8 cellular contexts compared by ENCODE assay signal in the genomic region with DNA sequence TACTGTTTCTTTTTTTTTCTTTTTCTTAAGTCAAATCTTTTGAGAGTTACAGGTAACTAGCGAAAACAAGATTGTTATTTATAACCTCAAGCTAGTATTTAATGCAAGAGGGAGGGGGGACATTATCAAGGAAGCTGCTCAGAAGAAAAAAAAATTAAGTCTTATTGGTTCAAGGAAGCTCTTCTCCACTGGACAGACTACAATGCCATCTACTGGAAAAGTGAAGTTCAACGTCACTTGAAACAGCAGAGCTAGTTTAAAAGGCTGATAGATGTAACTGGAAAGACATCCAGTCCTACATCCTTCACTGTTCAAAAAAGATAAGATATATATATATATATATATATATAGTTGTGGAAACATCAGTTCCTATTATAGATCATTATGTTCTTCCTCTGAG.
DNase-seq lines count a peak whose midpoint lies in the region; ATAC-seq and TF ChIP-seq lines count a peak whose summit lies in the region.

No MANE protein-coding gene starts in this region.

- no CpG with 5 or more reads among the region's 2 CpGs for WGBS in mesenchymal stem cell

- H4K91ac ChIP-seq in mesenchymal stem cell (ENCODE audit: low read length), result no peak overlapping the region

- H2BK12ac ChIP-seq in mesenchymal stem cell (ENCODE audit: low read length in 2 of 2), result no peak overlapping the region

- no peaks in the 10 kb centered on the region for H3K79me1 ChIP-seq in mesenchymal stem cell (replicated peaks; ENCODE audit: low read length, poor library complexity, severe bottlenecking)

- no peak overlapping the region for H2AK5ac ChIP-seq in mesenchymal stem cell (ENCODE audit: low read length, severe bottlenecking)

- DNase-seq in AG09319 (ENCODE audit: extremely low read depth, low read depth) (peak; percentile 49), HCEC 1CT (peak; percentile 23), NCI-H526 treated with DMSO at 0.1 percent for 48 hours (lab: John Stamatoyannopoulos, UW) (peak; percentile 1), cerebellar cortex (ENCODE audit: low spot score) (peak; percentile 61), mesenchymal stem cell (peak; percentile 49)
- no peak for DNase-seq in stimulated activated CD4-positive, alpha-beta T cell treated with anti-CD3 and anti-CD28 coated beads, Interleukin-4, amount 100 ng/mL, for 24 hours

- no peaks in the 10 kb centered on the region for H3K9me3 ChIP-seq in mesenchymal stem cell (ENCODE audit: control insufficient read depth, low read length)

- H3K4me3 ChIP-seq in mesenchymal stem cell (ENCODE audit: insufficient read depth in 1 of 2, low read depth in 1 of 2, low read length in 2 of 2), result no peak overlapping the region

- H2BK15ac ChIP-seq in mesenchymal stem cell (ENCODE audit: low read depth, poor library complexity, severe bottlenecking), result no peak overlapping the region

- H3K14ac ChIP-seq in mesenchymal stem cell (ENCODE audit: low read length in 2 of 2), result no peak overlapping the region

- H3K18ac ChIP-seq in mesenchymal stem cell (ENCODE audit: low read depth in 1 of 2, low read length in 2 of 2), result no peak overlapping the region

- peak; percentile 68 for TF ChIP-seq CTCF in AG09319 (IDR thresholded peaks at IDR 0.05; ENCODE audit: low read depth, low read length)

- H3K27ac ChIP-seq in mesenchymal stem cell (ENCODE audit: low read length, poor library complexity, severe bottlenecking), result no peak overlapping the region

- H3K4me1 ChIP-seq in mesenchymal stem cell (ENCODE audit: control insufficient read depth, insufficient read depth, low read depth, low read length), result no peaks in the 10 kb centered on the region

- H2BK5ac ChIP-seq in mesenchymal stem cell (ENCODE audit: low read depth, low read length, poor library complexity, severe bottlenecking), result no peak overlapping the region

- H4K8ac ChIP-seq in mesenchymal stem cell (ENCODE audit: low read length), result no peak overlapping the region

- H3K36me3 ChIP-seq in mesenchymal stem cell (ENCODE audit: control insufficient read depth in 1 of 2, insufficient read depth in 2 of 2, low read depth in 1 of 2, low read length in 2 of 2), result no peaks in the 10 kb centered on the region

- H2AFZ ChIP-seq in mesenchymal stem cell (ENCODE audit: low read depth, low read length), result no peak overlapping the region

- H3K27me3 ChIP-seq in mesenchymal stem cell (ENCODE audit: control insufficient read depth in 1 of 2, insufficient read depth in 1 of 2, low read length in 2 of 2), result peaks cover 0 to 25% of the 10 kb centered on the region in 2 experiments

- no peak overlapping the region for H3K4me2 ChIP-seq in mesenchymal stem cell (ENCODE audit: low read length, poor library complexity, severe bottlenecking)

- no peak for ATAC-seq in HG02610 (IDR thresholded peaks at IDR 0.05; ENCODE audit: unreplicated experiment)
- ATAC-seq in GM18519 (IDR thresholded peaks at IDR 0.05; ENCODE audit: low FRiP score, unreplicated experiment), result no peak

- no peak overlapping the region for H3K23ac ChIP-seq in mesenchymal stem cell (ENCODE audit: low read length in 2 of 2)

- no peak overlapping the region for H3K4ac ChIP-seq in mesenchymal stem cell (ENCODE audit: low read depth in 1 of 2, low read length in 2 of 2)

- no peak overlapping the region for H3K9ac ChIP-seq in mesenchymal stem cell (ENCODE audit: low read length)

- H2BK120ac ChIP-seq in mesenchymal stem cell (ENCODE audit: low read depth, low read length), result no peak overlapping the region
